ENCODE assay signal across 24 cellular contexts in the genomic region with DNA sequence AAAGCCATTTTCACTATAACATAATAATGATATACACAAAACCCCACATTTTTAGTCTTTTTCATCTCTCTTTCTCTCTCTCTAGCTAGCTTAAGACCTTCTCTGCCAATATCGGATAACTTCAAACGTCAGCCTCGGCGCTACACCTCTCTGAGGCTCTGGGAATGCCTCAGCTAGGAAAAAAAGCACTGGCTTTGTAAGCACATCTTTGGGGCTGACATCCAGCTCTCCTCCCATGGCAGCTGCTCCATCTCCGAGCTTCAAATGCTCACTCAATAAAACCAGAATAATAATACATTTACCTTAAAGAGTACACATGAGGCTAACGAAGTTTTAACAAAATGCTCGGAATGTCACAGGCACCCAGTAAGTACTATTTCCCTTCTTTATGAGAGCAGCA. TPM values are rescaled to one million over a fixed set of nuclear protein-coding genes. Genes with fewer than 3 reads are reported as not detected.
"Had no signal": no experiment of that assay in that cellular context is flagged by ENCODE, and none has a peak within 500 bp of the region (broad histone marks: within the 10 kb centered on the region; RNA-seq: fewer than 3 reads in every experiment).

No MANE protein-coding gene starts in this region.

- ATAC-seq: activated CD8-positive, alpha-beta T cell treated with anti-CD3 and anti-CD28 coated beads, Interleukin-2, amount 10 ng/mL, durations not matched to agents 7 days and 5 days; activated naive CD4-positive, alpha-beta T cell treated with anti-CD3 and anti-CD28 coated beads, Interleukin-2, amount 50 U/mL, for 72 hours; activated naive CD8-positive, alpha-beta T cell treated with anti-CD3 and anti-CD28 coated beads, Interleukin-2, amount 50 U/mL, for 24 hours; WTC11 had no signal

- H3K4me1 ChIP-seq: Peyer's patch had no signal

- DNase-seq: activated CD4-positive, alpha-beta T cell treated with anti-CD3 and anti-CD28 coated beads for 48 hours; activated CD4-positive, alpha-beta T cell treated with anti-CD3 and anti-CD28 coated beads, Interleukin-2, amount 50 U/mL, for 4 hours; activated CD4-positive, CD25-positive, alpha-beta regulatory T cell treated with anti-CD3 and anti-CD28 coated beads, Interleukin-2, amount 50 U/mL, for 72 hours; activated CD8-positive, alpha-beta memory T cell treated with anti-CD3 and anti-CD28 coated beads, Interleukin-2, amount 50 U/mL, for 48 hours; activated CD8-positive, alpha-beta T cell treated with anti-CD3 and anti-CD28 coated beads, Interleukin-2, amount 10 ng/mL, durations not matched to agents 7 days and 5 days; activated naive CD4-positive, alpha-beta T cell treated with Interleukin-2 at 50 U/mL for 16 hours; activated naive CD8-positive, alpha-beta T cell treated with anti-CD3 and anti-CD28 coated beads, Interleukin-2, amount 50 U/mL, for 24 hours; activated T-cell treated with anti-CD3 and anti-CD28 coated beads, Interleukin-2, amount 50 U/mL, for 1 hour; amniotic stem cell; KG1; NCI-H1048; NCI-H146; NCI-H187 treated with DMSO at 0.1 percent for 48 hours; NCI-H2081 treated with DMSO at 0.1 percent for 48 hours; NCI-H446; NCI-H524; Peyer's patch; SHP77 treated with DMSO at 0.1 percent for 48 hours had no signal

- H3K27me3 ChIP-seq: ascending aorta, Peyer's patch had no signal

- H3K36me3 ChIP-seq: ascending aorta, Peyer's patch had no signal

- H3K27ac ChIP-seq: Peyer's patch, RWPE1 had no signal

- H3K9me3 ChIP-seq: ascending aorta, Peyer's patch had no signal

- H3K4me3 ChIP-seq: ascending aorta, Peyer's patch had no signal

RNA-seq across cellular contexts. Expression of a gene that starts 10.8 kb away (rescaled TPM):
- total RNA-seq: activated CD8-positive, alpha-beta T cell treated with anti-CD3 and anti-CD28 coated beads, Interleukin-2, amount 10 ng/mL, durations not matched to agents 7 days and 5 days; activated naive CD4-positive, alpha-beta T cell treated with anti-CD3 and anti-CD28 coated beads, Interleukin-2, amount 50 U/mL, for 72 hours; ascending aorta; LHCN-M2; SK-MEL-5; WTC11 had no signal
